ENCODE assay signal across 14 cellular contexts in genomic region chr3:108008931-108009635, GRCh38.
DNase-seq lines count a peak whose midpoint lies in the region; ATAC-seq, FAIRE-seq and TF ChIP-seq lines count a peak whose summit lies in the region.
"Had no signal": no experiment of that assay in that cellular context is flagged by ENCODE, and none has a peak within 500 bp of the region (broad histone marks: within the 10 kb centered on the region; RNA-seq: fewer than 3 reads in every experiment).

No MANE protein-coding gene starts in this region.

- ATAC-seq in HG03571 (IDR thresholded peaks at IDR 0.05; ENCODE audit: unreplicated experiment): no peak
- no peak for ATAC-seq in GM18870 (IDR thresholded peaks at IDR 0.05; ENCODE audit: unreplicated experiment)

- H3K27ac ChIP-seq in mammary epithelial cell (ENCODE audit: insufficient read depth, low read depth, low read length) (no peak overlapping the region), breast epithelium (peak overlapping the region in 1 of 2 donors; percentile 29)
- H3K27ac ChIP-seq: cardiac muscle cell, tibial nerve had no signal

- in situ Hi-C loops in mammary epithelial cell (cut with MboI; ENCODE audit: low sequenced_read_pairs in 2 of 2): no loop called here

- H3K4me1 ChIP-seq in mammary epithelial cell (ENCODE audit: insufficient read depth, low read length): peaks cover 16% of the 10 kb centered on the region
- peaks cover 0 to 5% of the 10 kb centered on the region in 2 donors for H3K4me1 ChIP-seq in breast epithelium

- FAIRE-seq in urothelium cell line (lab: Jason Lieb, UNC): no peak
- FAIRE-seq: G401.6, H1 had no signal

- no peaks in the 10 kb centered on the region for H3K36me3 ChIP-seq in mammary epithelial cell (ENCODE audit: insufficient read depth, low read length)
- H3K36me3 ChIP-seq in breast epithelium: no peaks in the 10 kb centered on the region
- H3K36me3 ChIP-seq: cardiac muscle cell, tibial nerve had no signal

- TF ChIP-seq CTCF in mammary epithelial cell (conservative IDR thresholded peaks at IDR 0.05 in 1 of 2, IDR thresholded peaks at IDR 0.05 in 1 of 2; ENCODE audit: extremely low read depth in 1 of 2, insufficient read depth in 1 of 2, low read depth in 1 of 2, low read length in 2 of 2): no peak
- TF ChIP-seq CTCF in breast epithelium (IDR thresholded peaks at IDR 0.05): no peak

- CTCF ChIA-PET in mammary epithelial cell (lab: Charles Lee; ENCODE audit: low non-redundant PET): no interaction called here

- H3K27me3 ChIP-seq in mammary epithelial cell (ENCODE audit: insufficient read depth, low read length): no peaks in the 10 kb centered on the region
- no peaks in the 10 kb centered on the region for H3K27me3 ChIP-seq in breast epithelium
- H3K27me3 ChIP-seq: cardiac muscle cell, tibial nerve had no signal

- H3K4me3 ChIP-seq in mammary epithelial cell (replicated peaks in 1 of 3; ENCODE audit: insufficient read depth in 1 of 3, low read depth in 2 of 3, low read length in 3 of 3) (no peak overlapping the region), breast epithelium (no peak overlapping the region)
- H3K4me3 ChIP-seq: cardiac muscle cell, skin epidermis, tibial nerve had no signal

- BruUV-seq in mammary epithelial cell (replicated peaks; lab: Mats Ljungman, UMichigan): no TSS peak

- H4K20me1 ChIP-seq in mammary epithelial cell (ENCODE audit: insufficient read depth, low read length): no peaks in the 10 kb centered on the region

- DNase-seq in mammary epithelial cell (peak; percentile 25), breast epithelium (ENCODE audit: low spot score in 2 of 2) (no peak), NAMALWA (ENCODE audit: low spot score) (peak; percentile 11), dermis blood vessel endothelial cell (peak; percentile 59), urothelium cell line (ENCODE audit: low spot score) (peak; percentile 21), Kasumi-1 (lab: John Stamatoyannopoulos, UW) (no peak)
- DNase-seq: naive B cell had no signal

- no peaks in the 10 kb centered on the region for H3K9me3 ChIP-seq in mammary epithelial cell (replicated peaks; ENCODE audit: insufficient read depth, low read length)
- no peaks in the 10 kb centered on the region for H3K9me3 ChIP-seq in breast epithelium
- H3K9me3 ChIP-seq: tibial nerve had no signal

- 67% methylated on average over 3 of the region's 3 CpGs for WGBS in mammary epithelial cell (ENCODE audit: low coverage, missing lambda C conversion rate)

- no peaks in the 10 kb centered on the region for H3K79me2 ChIP-seq in mammary epithelial cell (ENCODE audit: insufficient read depth, low read length)

- no peak overlapping the region for H3K4me2 ChIP-seq in mammary epithelial cell (ENCODE audit: insufficient read depth, low read depth, low read length)

- intact Hi-C loops in mammary epithelial cell (cut with micrococcal nuclease): loop anchor here (5.0 kb wide), 1 partner anchor 83 kb away; the partner anchor contains the start of gene CD47
- intact Hi-C loops in breast epithelium (cut with DNase I; ENCODE audit: low total_unique reads): no loop called here

- H3K9ac ChIP-seq in mammary epithelial cell (ENCODE audit: insufficient read depth, low read length): no peak overlapping the region

- dilution Hi-C loops in mammary epithelial cell (cut with HindIII; ENCODE audit: low sequenced_read_pairs): no loop called here

- no peak for TF ChIP-seq POLR2A in breast epithelium (IDR thresholded peaks at IDR 0.05)

- no peak overlapping the region for H2AFZ ChIP-seq in mammary epithelial cell (ENCODE audit: low read depth, low read length)

Comparison
In these comparisons a context has a peak if more than half of its experiments do, and no peak if none do; other contexts are left out.
1. DNase-seq: peak in mammary epithelial cell (single experiment), NAMALWA (single experiment), dermis blood vessel endothelial cell (single experiment) and urothelium cell line (single experiment); none in breast epithelium (0 of 2) and Kasumi-1 (0 of 2).